In genomic region chr6:131490441-131490840, GRCh38 we compare ENCODE assay signal across 8 cellular contexts.
"Had no signal": no experiment of that assay in that cellular context is flagged by ENCODE, and none has a peak within 500 bp of the region (broad histone marks: within the 10 kb centered on the region; RNA-seq: fewer than 3 reads in every experiment).

No MANE protein-coding gene starts in this region.

- H3K4me3 ChIP-seq: GM23248 had no signal

- H3K9me3 Mint-ChIP-seq: H9 had no signal

- DNase-seq: GM23248, GOT3, H9, HCEC 1CT, KBM-7 had no signal

- H3K4me3 Mint-ChIP-seq: H9, IgD-negative memory B cell had no signal

- H3K27ac ChIP-seq: GM23248, HL-60 had no signal

- H3K4me1 Mint-ChIP-seq: IgD-negative memory B cell had no signal

- ATAC-seq: HepG2 had no signal

- H3K9ac ChIP-seq: GM23248 had no signal

- H3K27ac Mint-ChIP-seq: H9 had no signal

- H3K36me3 Mint-ChIP-seq: IgD-negative memory B cell had no signal
